In the genomic region with DNA sequence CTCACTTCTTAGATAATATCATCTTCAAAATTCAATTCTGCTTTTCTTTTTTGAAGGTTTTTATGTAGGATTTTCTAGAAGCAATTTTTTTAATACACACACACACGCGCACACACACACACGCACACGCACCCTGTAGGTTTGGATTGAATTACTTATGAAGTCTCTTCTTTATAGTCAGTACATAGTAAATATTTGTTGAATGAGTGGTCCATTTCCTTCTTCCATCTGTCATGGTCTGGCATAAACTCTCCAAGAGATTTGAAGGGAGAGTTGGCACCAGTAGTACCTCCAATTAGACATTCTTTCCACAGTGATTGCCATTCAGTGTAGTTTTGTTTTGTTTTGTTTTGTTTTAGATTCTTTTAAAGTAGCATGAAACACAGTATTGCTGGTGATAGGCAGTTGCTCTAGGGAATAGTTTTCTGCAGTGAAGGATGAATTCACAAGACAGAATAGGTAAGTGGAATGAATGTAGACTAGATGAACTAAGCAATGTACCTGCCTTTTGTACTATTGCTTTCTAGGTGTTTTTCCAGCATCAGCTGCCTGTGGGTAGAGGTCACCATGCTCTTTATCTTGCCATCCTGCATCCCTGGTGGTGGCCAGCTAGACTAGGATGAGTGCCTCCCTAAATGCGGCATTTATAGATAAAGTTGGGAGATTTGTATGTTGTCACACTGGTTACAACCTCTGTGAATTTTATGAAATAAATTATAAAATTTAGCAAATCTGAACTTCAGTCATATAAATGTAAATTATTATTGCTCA, we compare ENCODE assay signal across 1 cellular context.
TF ChIP-seq lines count a peak whose summit lies in the region.

No MANE protein-coding gene starts in this region.

TF ChIP-seq in GM23338, 12 proteins besides CTCF, POLR2A, EP300 and RAD21 (continued from another document):
- TF ChIP-seq, protein P1, sequence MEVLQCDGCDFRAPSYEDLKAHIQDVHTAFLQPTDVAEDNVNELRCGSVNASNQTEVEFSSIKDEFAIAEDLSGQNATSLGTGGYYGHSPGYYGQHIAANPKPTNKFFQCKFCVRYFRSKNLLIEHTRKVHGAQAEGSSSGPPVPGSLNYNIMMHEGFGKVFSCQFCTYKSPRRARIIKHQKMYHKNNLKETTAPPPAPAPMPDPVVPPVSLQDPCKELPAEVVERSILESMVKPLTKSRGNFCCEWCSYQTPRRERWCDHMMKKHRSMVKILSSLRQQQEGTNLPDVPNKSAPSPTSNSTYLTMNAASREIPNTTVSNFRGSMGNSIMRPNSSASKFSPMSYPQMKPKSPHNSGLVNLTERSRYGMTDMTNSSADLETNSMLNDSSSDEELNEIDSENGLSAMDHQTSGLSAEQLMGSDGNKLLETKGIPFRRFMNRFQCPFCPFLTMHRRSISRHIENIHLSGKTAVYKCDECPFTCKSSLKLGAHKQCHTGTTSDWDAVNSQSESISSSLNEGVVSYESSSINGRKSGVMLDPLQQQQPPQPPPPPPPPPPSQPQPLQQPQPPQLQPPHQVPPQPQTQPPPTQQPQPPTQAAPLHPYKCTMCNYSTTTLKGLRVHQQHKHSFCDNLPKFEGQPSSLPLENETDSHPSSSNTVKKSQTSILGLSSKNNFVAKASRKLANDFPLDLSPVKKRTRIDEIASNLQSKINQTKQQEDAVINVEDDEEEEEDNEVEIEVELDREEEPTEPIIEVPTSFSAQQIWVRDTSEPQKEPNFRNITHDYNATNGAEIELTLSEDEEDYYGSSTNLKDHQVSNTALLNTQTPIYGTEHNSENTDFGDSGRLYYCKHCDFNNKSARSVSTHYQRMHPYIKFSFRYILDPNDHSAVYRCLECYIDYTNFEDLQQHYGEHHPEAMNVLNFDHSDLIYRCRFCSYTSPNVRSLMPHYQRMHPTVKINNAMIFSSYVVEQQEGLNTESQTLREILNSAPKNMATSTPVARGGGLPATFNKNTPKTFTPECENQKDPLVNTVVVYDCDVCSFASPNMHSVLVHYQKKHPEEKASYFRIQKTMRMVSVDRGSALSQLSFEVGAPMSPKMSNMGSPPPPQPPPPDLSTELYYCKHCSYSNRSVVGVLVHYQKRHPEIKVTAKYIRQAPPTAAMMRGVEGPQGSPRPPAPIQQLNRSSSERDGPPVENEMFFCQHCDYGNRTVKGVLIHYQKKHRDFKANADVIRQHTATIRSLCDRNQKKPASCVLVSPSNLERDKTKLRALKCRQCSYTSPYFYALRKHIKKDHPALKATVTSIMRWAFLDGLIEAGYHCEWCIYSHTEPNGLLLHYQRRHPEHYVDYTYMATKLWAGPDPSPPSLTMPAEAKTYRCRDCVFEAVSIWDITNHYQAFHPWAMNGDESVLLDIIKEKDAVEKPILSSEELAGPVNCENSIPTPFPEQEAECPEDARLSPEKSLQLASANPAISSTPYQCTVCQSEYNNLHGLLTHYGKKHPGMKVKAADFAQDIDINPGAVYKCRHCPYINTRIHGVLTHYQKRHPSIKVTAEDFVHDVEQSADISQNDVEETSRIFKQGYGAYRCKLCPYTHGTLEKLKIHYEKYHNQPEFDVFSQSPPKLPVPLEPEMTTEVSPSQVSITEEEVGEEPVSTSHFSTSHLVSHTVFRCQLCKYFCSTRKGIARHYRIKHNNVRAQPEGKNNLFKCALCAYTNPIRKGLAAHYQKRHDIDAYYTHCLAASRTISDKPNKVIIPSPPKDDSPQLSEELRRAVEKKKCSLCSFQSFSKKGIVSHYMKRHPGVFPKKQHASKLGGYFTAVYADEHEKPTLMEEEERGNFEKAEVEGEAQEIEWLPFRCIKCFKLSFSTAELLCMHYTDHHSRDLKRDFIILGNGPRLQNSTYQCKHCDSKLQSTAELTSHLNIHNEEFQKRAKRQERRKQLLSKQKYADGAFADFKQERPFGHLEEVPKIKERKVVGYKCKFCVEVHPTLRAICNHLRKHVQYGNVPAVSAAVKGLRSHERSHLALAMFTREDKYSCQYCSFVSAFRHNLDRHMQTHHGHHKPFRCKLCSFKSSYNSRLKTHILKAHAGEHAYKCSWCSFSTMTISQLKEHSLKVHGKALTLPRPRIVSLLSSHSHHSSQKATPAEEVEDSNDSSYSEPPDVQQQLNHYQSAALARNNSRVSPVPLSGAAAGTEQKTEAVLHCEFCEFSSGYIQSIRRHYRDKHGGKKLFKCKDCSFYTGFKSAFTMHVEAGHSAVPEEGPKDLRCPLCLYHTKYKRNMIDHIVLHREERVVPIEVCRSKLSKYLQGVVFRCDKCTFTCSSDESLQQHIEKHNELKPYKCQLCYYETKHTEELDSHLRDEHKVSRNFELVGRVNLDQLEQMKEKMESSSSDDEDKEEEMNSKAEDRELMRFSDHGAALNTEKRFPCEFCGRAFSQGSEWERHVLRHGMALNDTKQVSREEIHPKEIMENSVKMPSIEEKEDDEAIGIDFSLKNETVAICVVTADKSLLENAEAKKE (CRISPR knock-in tag; IDR thresholded peaks at IDR 0.05), result no peak
- TF ChIP-seq JUNB (IDR thresholded peaks at IDR 0.05; ENCODE audit: unreplicated experiment), result no peak
- TF ChIP-seq EZH2phosphoT487 (IDR thresholded peaks at IDR 0.05; ENCODE audit: unreplicated experiment), result no peak
- no peak for TF ChIP-seq NANOG (IDR thresholded peaks at IDR 0.05; ENCODE audit: borderline replicate concordance)
- TF ChIP-seq, protein P2, sequence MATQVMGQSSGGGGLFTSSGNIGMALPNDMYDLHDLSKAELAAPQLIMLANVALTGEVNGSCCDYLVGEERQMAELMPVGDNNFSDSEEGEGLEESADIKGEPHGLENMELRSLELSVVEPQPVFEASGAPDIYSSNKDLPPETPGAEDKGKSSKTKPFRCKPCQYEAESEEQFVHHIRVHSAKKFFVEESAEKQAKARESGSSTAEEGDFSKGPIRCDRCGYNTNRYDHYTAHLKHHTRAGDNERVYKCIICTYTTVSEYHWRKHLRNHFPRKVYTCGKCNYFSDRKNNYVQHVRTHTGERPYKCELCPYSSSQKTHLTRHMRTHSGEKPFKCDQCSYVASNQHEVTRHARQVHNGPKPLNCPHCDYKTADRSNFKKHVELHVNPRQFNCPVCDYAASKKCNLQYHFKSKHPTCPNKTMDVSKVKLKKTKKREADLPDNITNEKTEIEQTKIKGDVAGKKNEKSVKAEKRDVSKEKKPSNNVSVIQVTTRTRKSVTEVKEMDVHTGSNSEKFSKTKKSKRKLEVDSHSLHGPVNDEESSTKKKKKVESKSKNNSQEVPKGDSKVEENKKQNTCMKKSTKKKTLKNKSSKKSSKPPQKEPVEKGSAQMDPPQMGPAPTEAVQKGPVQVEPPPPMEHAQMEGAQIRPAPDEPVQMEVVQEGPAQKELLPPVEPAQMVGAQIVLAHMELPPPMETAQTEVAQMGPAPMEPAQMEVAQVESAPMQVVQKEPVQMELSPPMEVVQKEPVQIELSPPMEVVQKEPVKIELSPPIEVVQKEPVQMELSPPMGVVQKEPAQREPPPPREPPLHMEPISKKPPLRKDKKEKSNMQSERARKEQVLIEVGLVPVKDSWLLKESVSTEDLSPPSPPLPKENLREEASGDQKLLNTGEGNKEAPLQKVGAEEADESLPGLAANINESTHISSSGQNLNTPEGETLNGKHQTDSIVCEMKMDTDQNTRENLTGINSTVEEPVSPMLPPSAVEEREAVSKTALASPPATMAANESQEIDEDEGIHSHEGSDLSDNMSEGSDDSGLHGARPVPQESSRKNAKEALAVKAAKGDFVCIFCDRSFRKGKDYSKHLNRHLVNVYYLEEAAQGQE (IDR thresholded peaks at IDR 0.05; ENCODE audit: unreplicated experiment), result no peak
- no peak for TF ChIP-seq ZNF114 (CRISPR knock-in tag; IDR thresholded peaks at IDR 0.05)
- TF ChIP-seq EZH2 (IDR thresholded peaks at IDR 0.05; ENCODE audit: low read depth, unreplicated experiment), result no peak
- TF ChIP-seq CREB1 (CRISPR knock-in tag; IDR thresholded peaks at IDR 0.05; ENCODE audit: low read depth), result no peak
- TF ChIP-seq STAT1 (IDR thresholded peaks at IDR 0.05; ENCODE audit: unreplicated experiment), result no peak
